Comparison of ENCODE assay signal across 14 cellular contexts in genomic region chr15:27486676-27487290, GRCh38.
"Had no signal": no experiment of that assay in that cellular context is flagged by ENCODE, and none has a peak within 500 bp of the region (broad histone marks: within the 10 kb centered on the region; RNA-seq: fewer than 3 reads in every experiment).

No MANE protein-coding gene starts in this region.

- H3K27ac ChIP-seq: epithelial cell of prostate, gastrocnemius medialis, heart left ventricle, psoas muscle, right lobe of liver, suprapubic skin had no signal

- DNase-seq: activated CD4-positive, CD25-positive, alpha-beta regulatory T cell treated with anti-CD3 and anti-CD28 coated beads, Interleukin-2, amount 50 U/mL, for 72 hours; activated naive CD4-positive, alpha-beta T cell; activated naive CD8-positive, alpha-beta T cell treated with anti-CD3 and anti-CD28 coated beads, Interleukin-2, amount 10 ng/mL, durations not matched to agents 7 days and 5 days; gastrocnemius medialis; heart left ventricle; immature natural killer cell; mesendoderm; nephron progenitor cell; psoas muscle; right lobe of liver; stimulated activated naive CD8-positive, alpha-beta T cell treated with anti-CD3 and anti-CD28 coated beads, Interleukin-15, Interleukin-2, amounts not matched to agents 100 U/mL and 50 U/mL, for 24 hours had no signal

- H3K4me3 ChIP-seq: gastrocnemius medialis, heart left ventricle, psoas muscle, right lobe of liver, smooth muscle cell, suprapubic skin had no signal

- ATAC-seq: gastrocnemius medialis; heart left ventricle; psoas muscle; right lobe of liver; stimulated activated naive CD8-positive, alpha-beta T cell treated with anti-CD3 and anti-CD28 coated beads, Interleukin-15, Interleukin-2, amounts not matched to agents 100 U/mL and 50 U/mL, for 24 hours had no signal
